ENCODE assay signal across 16 cellular contexts in the genomic region with DNA sequence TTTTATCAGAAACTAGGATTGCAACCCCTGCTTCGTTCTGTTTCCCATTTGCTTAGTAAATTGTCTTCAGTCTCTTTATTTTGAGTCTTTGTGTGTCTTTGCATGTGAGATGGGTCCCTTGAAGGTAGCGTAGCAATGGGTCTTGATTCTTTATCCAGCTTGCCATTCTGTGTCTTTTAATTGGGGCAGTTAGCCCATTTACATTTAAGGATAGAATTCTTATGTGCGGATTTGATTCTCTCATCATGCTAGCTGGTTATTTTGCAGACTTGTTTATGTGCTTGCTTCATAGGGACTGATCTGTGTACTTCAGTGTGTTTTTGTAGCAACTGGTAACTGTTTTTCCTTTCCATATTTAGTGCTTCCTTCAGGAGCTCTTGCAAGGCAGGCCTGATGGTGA.
A peak's percentile ranks its signal among the peaks of the same experiment; 100 is the strongest.
DNase-seq lines count a peak whose midpoint lies in the region; ATAC-seq, FAIRE-seq and TF ChIP-seq lines count a peak whose summit lies in the region.
"Had no signal": no experiment of that assay in that cellular context is flagged by ENCODE, and none has a peak within 500 bp of the region (broad histone marks: within the 10 kb centered on the region; RNA-seq: fewer than 3 reads in every experiment).

No MANE protein-coding gene starts in this region.

- TF ChIP-seq EP300 in HepG2 (IDR thresholded peaks at IDR 0.05; ENCODE audit: low read depth in 2 of 2, low read length in 2 of 2) = no peak
- no peak for TF ChIP-seq EP300 in HepG2 (CRISPR knock-in tag; IDR thresholded peaks at IDR 0.05; ENCODE audit: borderline replicate concordance)

- peaks cover 69 to 97% (median 88%) of the 10 kb centered on the region in 7 donors for H3K4me1 Mint-ChIP-seq in naive thymus-derived CD4-positive, alpha-beta T cell

- BruUV-seq in HepG2 (replicated peaks; lab: Mats Ljungman, UMichigan) = no TSS peak

- H3K36me3 ChIP-seq in HepG2 (replicated peaks in 1 of 2; ENCODE audit: control insufficient read depth in 1 of 2, insufficient read depth in 2 of 2, low read length in 2 of 2) (peaks cover 0 to 4% of the 10 kb centered on the region in 2 experiments; a peak in 1 of 5 replicates), right lobe of liver (no peaks in the 10 kb centered on the region), HEK293 (ENCODE audit: control insufficient read depth in 2 of 2, insufficient read depth in 1 of 2, low read length in 2 of 2) (no peaks in the 10 kb centered on the region)
- H3K36me3 ChIP-seq in naive thymus-derived CD4-positive, alpha-beta T cell (ENCODE audit: control insufficient read depth in 2 of 3, insufficient read depth in 3 of 3, low read length in 3 of 3) = peaks cover 0 to 7% (median 0%) of the 10 kb centered on the region in 3 experiments

- H3K9ac ChIP-seq in HepG2 (ENCODE audit: insufficient read depth, low read depth, low read length) = no peak overlapping the region
- H3K9ac ChIP-seq: GM23248 had no signal

- TF ChIP-seq RAD21 in HepG2 (CRISPR knock-in tag; IDR thresholded peaks at IDR 0.05) = no peak

- H3K4me3 Mint-ChIP-seq in naive thymus-derived CD4-positive, alpha-beta T cell = peak overlapping the region in 5 of 10 donors; percentile 5 to 55 (median 51)

- intact Hi-C loops in HepG2 (cut with micrococcal nuclease; ENCODE audit: unreplicated experiment) (no loop called here), right lobe of liver (cut with DNase I) (no loop called here)
- intact Hi-C loops in naive thymus-derived CD4-positive, alpha-beta T cell (cut with micrococcal nuclease) = no loop called here

- peaks cover 14 to 63% (median 44%) of the 10 kb centered on the region in 5 donors for H3K36me3 Mint-ChIP-seq in naive thymus-derived CD4-positive, alpha-beta T cell

- peaks cover 0 to 16% (median 0%) of the 10 kb centered on the region in 11 donors for H3K9me3 Mint-ChIP-seq in naive thymus-derived CD4-positive, alpha-beta T cell

- H3K9me3 ChIP-seq in HepG2 (ENCODE audit: low read length) (no peaks in the 10 kb centered on the region), right lobe of liver (no peaks in the 10 kb centered on the region), HEK293 (ENCODE audit: control insufficient read depth, insufficient read depth, low read depth, low read length) (no peaks in the 10 kb centered on the region)
- no peaks in the 10 kb centered on the region for H3K9me3 ChIP-seq in naive thymus-derived CD4-positive, alpha-beta T cell (ENCODE audit: control insufficient read depth in 2 of 3, low read length in 3 of 3)
- H3K9me3 ChIP-seq: A549 had no signal

- peak; percentile 8 for FAIRE-seq in HepG2 (lab: Jason Lieb, UNC)
- FAIRE-seq: A549, GM12891, H54 had no signal

- H3K4me1 ChIP-seq in HepG2 (ENCODE audit: insufficient read depth, low read length) (peaks cover 35% of the 10 kb centered on the region), right lobe of liver (no peaks in the 10 kb centered on the region), HEK293 (ENCODE audit: control insufficient read depth, insufficient read depth, low read length) (peaks cover 13% of the 10 kb centered on the region)
- H3K4me1 ChIP-seq in naive thymus-derived CD4-positive, alpha-beta T cell (ENCODE audit: control insufficient read depth in 2 of 2, insufficient read depth in 2 of 2, low read length in 2 of 2) = peaks cover 17 to 19% of the 10 kb centered on the region in 2 donors

- DNase-seq in HepG2 (ENCODE audit: low spot score) (no peak), right lobe of liver (no peak), GDM1 (lab: John Stamatoyannopoulos, UW) (no peak), NCI-H1436 treated with DMSO at 0.1 percent for 48 hours (lab: John Stamatoyannopoulos, UW) (no peak), DMS53 (lab: John Stamatoyannopoulos, UW) (no peak)
- no peak for DNase-seq in naive thymus-derived CD4-positive, alpha-beta T cell
- DNase-seq: Calu3, DMS 273 treated with DMSO at 0.1 percent for 48 hours, DMS79, GM23248 had no signal

- H3K27ac ChIP-seq in HepG2 (ENCODE audit: extremely low read length, insufficient read depth, low read length) (no peak overlapping the region), right lobe of liver (no peak overlapping the region), HEK293 (ENCODE audit: extremely low read depth, low read depth, low read length) (no peak overlapping the region)
- H3K27ac ChIP-seq in naive thymus-derived CD4-positive, alpha-beta T cell (ENCODE audit: low read depth, low read length) = no peak overlapping the region
- H3K27ac ChIP-seq: A549, GM23248, HL-60 had no signal

- H3K27ac Mint-ChIP-seq in naive thymus-derived CD4-positive, alpha-beta T cell = peak overlapping the region in 6 of 9 donors; percentile 11 to 65 (median 32)

- CTCF ChIA-PET in HepG2 (lab: Yijun Ruan, JAX; ENCODE audit: low intra/inter-chr PET ratio, low total read pairs) (no interaction called here), HEK293 (lab: Yijun Ruan, JAX) (interaction anchor here (0.6 kb wide), 1 partner anchor 45 kb away, joined by 5 read pairs; no protein-coding TSS in a partner anchor)
- CTCF ChIA-PET in naive thymus-derived CD4-positive, alpha-beta T cell (lab: Charles Lee) = no interaction called here

- TF ChIP-seq POLR2A in HepG2 (IDR thresholded peaks at IDR 0.05; ENCODE audit: insufficient read depth in 1 of 2, low read depth in 2 of 2, low read length in 2 of 2) (no peak), right lobe of liver (IDR thresholded peaks at IDR 0.05) (no peak)

- no peaks in the 10 kb centered on the region for H3K27me3 ChIP-seq in HepG2 (ENCODE audit: control insufficient read depth in 1 of 2, insufficient read depth in 2 of 2, low read length in 2 of 2)
- H3K27me3 ChIP-seq in right lobe of liver = no peaks in the 10 kb centered on the region
- H3K27me3 ChIP-seq in naive thymus-derived CD4-positive, alpha-beta T cell (ENCODE audit: control insufficient read depth in 2 of 2, insufficient read depth in 2 of 2, low read length in 2 of 2) = no peaks in the 10 kb centered on the region

- no peaks in the 10 kb centered on the region for H3K27me3 Mint-ChIP-seq in naive thymus-derived CD4-positive, alpha-beta T cell

- TF ChIP-seq CTCF in HepG2 (CRISPR knock-in tag; IDR thresholded peaks at IDR 0.05) (no peak), right lobe of liver (IDR thresholded peaks at IDR 0.05) (no peak), HEK293 (tag by site-specific recombination; IDR thresholded peaks at IDR 0.05) (no peak)

- no peak overlapping the region for H3K4me2 ChIP-seq in HepG2 (ENCODE audit: low read depth, low read length)
- H3K4me2 ChIP-seq: A549 had no signal

- in situ Hi-C loops in HepG2 (cut with HindIII; ENCODE audit: extremely low pct_ligation_motif_present, low pct_unique_long_range_greater_than_20kb) = no loop called here

- peaks cover 62% of the 10 kb centered on the region for H3K79me2 ChIP-seq in HepG2 (ENCODE audit: insufficient read depth, low read length)

- no peak overlapping the region for H3K4me3 ChIP-seq in HepG2 (replicated peaks in 1 of 3; ENCODE audit: insufficient read depth in 1 of 3, low read depth in 2 of 3, low read length in 3 of 3)
- H3K4me3 ChIP-seq in right lobe of liver = no peak overlapping the region
- no peak overlapping the region for H3K4me3 ChIP-seq in HEK293 (ENCODE audit: low read depth, low read length)
- no peak overlapping the region for H3K4me3 ChIP-seq in naive thymus-derived CD4-positive, alpha-beta T cell (ENCODE audit: low read length)
- H3K4me3 ChIP-seq: A549, GM23248 had no signal

- peaks cover 18% of the 10 kb centered on the region for H4K20me1 ChIP-seq in HepG2 (ENCODE audit: insufficient read depth, low read length)

- ATAC-seq in HepG2 (no peak), right lobe of liver (no peak)
- no peak for ATAC-seq in naive thymus-derived CD4-positive, alpha-beta T cell
- ATAC-seq: A549, HCT116 had no signal

- H2AFZ ChIP-seq in HepG2 (ENCODE audit: low read length) = no peak overlapping the region
- H2AFZ ChIP-seq: GM23248 had no signal

- POLR2A ChIA-PET in HepG2 (lab: Yijun Ruan, JAX) (no interaction called here), HEK293 (lab: Yijun Ruan, JAX) (no interaction called here)
- POLR2A ChIA-PET in naive thymus-derived CD4-positive, alpha-beta T cell (lab: Charles Lee) = no interaction called here

- 77% methylated on average over 3 of the region's 3 CpGs for WGBS in HepG2 (ENCODE audit: low lambda C conversion rate)
- WGBS in right lobe of liver (ENCODE audit: insufficient coverage, low coverage, low lambda C conversion rate, missing lambda C conversion rate) = 94% methylated on average over 3 of the region's 3 CpGs

TF ChIP-seq in HepG2, 621 proteins besides CTCF, POLR2A, EP300 and RAD21:
- TF ChIP-seq RFXANK (CRISPR knock-in tag; IDR thresholded peaks at IDR 0.05) (no peak), PHF20 (CRISPR knock-in tag; IDR thresholded peaks at IDR 0.05) (no peak), RFX1 (IDR thresholded peaks at IDR 0.05) (no peak), ZFAT (CRISPR knock-in tag; conservative IDR thresholded peaks at IDR 0.05) (no peak), FOSL1 (CRISPR knock-in tag; IDR thresholded peaks at IDR 0.05; ENCODE audit: borderline replicate concordance) (no peak)

TF ChIP-seq in HEK293, 187 proteins besides CTCF, POLR2A, EP300 and RAD21 (continues in another document):
- TF ChIP-seq, protein P1, sequence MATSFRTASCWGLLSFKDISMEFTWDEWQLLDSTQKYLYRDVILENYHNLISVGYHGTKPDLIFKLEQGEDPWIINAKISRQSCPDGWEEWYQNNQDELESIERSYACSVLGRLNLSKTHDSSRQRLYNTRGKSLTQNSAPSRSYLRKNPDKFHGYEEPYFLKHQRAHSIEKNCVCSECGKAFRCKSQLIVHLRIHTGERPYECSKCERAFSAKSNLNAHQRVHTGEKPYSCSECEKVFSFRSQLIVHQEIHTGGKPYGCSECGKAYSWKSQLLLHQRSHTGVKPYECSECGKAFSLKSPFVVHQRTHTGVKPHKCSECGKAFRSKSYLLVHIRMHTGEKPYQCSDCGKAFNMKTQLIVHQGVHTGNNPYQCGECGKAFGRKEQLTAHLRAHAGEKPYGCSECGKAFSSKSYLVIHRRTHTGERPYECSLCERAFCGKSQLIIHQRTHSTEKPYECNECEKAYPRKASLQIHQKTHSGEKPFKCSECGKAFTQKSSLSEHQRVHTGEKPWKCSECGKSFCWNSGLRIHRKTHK (tag by site-specific recombination; IDR thresholded peaks at IDR 0.05) = no peak
- TF ChIP-seq ZNF132 (tag by site-specific recombination; IDR thresholded peaks at IDR 0.05; ENCODE audit: borderline replicate concordance) (no peak), ZXDB (tag by site-specific recombination; IDR thresholded peaks at IDR 0.05) (no peak), ZNF529 (tag by site-specific recombination; IDR thresholded peaks at IDR 0.05; ENCODE audit: insufficient replicate concordance) (peak; percentile 65), ZNF558 (tag by site-specific recombination; IDR thresholded peaks at IDR 0.05) (peak; percentile 89), ZSCAN16 (tag by site-specific recombination; IDR thresholded peaks at IDR 0.05) (no peak)

Comparison
In these comparisons a context has a peak if more than half of its experiments do, and no peak if none do; other contexts are left out.
1. Of the 63 proteins assayed by ChIP-seq in both HepG2 and HEK293: peak only in HepG2: none; only in HEK293: ZNF558; in both: none; in neither: 62.